ENCODE assay signal across 2 cellular contexts in genomic region chr11:94771951-94772350, GRCh38.
TF ChIP-seq lines count a peak whose summit lies in the region.

No MANE protein-coding gene starts in this region.

TF ChIP-seq in IMR-90, 13 proteins besides CTCF, POLR2A, EP300 and RAD21:
- TF ChIP-seq RFX5 (IDR thresholded peaks at IDR 0.05; ENCODE audit: low read depth, low read length) (no peak), MAFK (IDR thresholded peaks at IDR 0.05; ENCODE audit: low read depth, low read length) (no peak), MAZ (IDR thresholded peaks at IDR 0.05; ENCODE audit: borderline replicate concordance, low read depth, low read length) (no peak), RCOR1 (IDR thresholded peaks at IDR 0.05; ENCODE audit: insufficient replicate concordance, low read length) (no peak), ELK1 (IDR thresholded peaks at IDR 0.05; ENCODE audit: borderline replicate concordance, low read depth, low read length) (no peak)

TF ChIP-seq in K562, 482 proteins besides CTCF, POLR2A, EP300 and RAD21:
- TF ChIP-seq ATF6 (CRISPR knock-in tag; IDR thresholded peaks at IDR 0.05) (no peak), POLR3A (IDR thresholded peaks at IDR 0.05; ENCODE audit: borderline replicate concordance, extremely low read depth, insufficient read depth, insufficient read length) (no peak), ELF4 (CRISPR knock-in tag; IDR thresholded peaks at IDR 0.05) (no peak), ETS2 (tag; IDR thresholded peaks at IDR 0.05; ENCODE audit: borderline replicate concordance, poor library complexity, severe bottlenecking) (no peak), PCBP1 (IDR thresholded peaks at IDR 0.05; ENCODE audit: low read depth, low read length, poor library complexity, severe bottlenecking) (no peak), ZBTB40 (IDR thresholded peaks at IDR 0.05) (no peak), ZBTB40 (CRISPR knock-in tag; IDR thresholded peaks at IDR 0.05) (no peak), ZNF143 (CRISPR knock-in tag; IDR thresholded peaks at IDR 0.05) (no peak), ZNF512 (tag; IDR thresholded peaks at IDR 0.05) (no peak), ZNF766 (CRISPR knock-in tag; conservative IDR thresholded peaks at IDR 0.05) (no peak), PRDM10 (IDR thresholded peaks at IDR 0.05; ENCODE audit: partially characterized antibody) (peak; percentile 51), TARDBP (IDR thresholded peaks at IDR 0.05) (no peak), ILF3 (IDR thresholded peaks at IDR 0.05; ENCODE audit: borderline replicate concordance) (no peak), NFE2L1 (tag; IDR thresholded peaks at IDR 0.05; ENCODE audit: borderline replicate concordance, low read depth) (no peak), FOXA1 (IDR thresholded peaks at IDR 0.05; ENCODE audit: borderline replicate concordance) (no peak), HDAC2 (IDR thresholded peaks at IDR 0.05) (no peak), ZNF644 (tag; IDR thresholded peaks at IDR 0.05; ENCODE audit: low read depth) (peak; percentile 36; the same call in 1 of the 2 replicates), MED1 (CRISPR knock-in tag; IDR thresholded peaks at IDR 0.05; ENCODE audit: borderline replicate concordance) (no peak)
